Comparison of ENCODE assay signal across 7 cellular contexts in the genomic region with DNA sequence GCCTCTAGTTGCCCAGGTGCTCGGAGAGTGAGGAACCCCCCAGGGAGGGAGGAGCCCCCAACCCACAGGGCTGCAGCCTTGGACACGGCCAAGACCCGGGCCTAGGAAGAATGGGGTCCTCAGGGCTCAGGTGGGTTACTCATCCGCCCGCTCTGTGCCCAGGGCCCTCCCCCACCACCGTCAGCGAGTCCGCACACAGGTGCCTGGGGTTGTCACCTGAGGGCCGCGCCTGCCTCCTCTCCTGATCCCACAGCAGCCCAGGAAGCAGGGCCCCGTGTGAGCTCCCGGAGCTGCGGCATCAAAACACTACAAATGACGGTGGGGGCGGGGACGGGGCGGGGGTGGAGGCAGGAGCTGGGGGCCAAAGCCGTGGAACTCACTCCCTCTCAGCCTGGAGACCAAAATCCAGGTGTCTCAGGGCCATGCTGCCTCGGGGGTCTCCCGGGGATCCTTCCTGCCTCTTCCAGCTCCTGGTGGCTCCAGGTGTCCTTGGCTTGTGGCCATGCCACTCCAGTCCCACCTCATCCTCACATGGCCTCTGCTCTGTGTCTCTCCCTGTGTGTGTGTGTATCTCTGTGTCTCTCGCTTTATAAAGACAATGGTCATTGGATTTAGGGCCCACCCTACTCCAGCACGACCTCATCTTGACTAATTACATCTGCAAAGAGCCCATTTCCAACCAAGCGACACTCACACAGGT.
A peak's percentile ranks its signal among the peaks of the same experiment; 100 is the strongest.
DNase-seq lines count a peak whose midpoint lies in the region; ATAC-seq, FAIRE-seq and TF ChIP-seq lines count a peak whose summit lies in the region.
"Not testable (repeated sequence)": the region's sequence is repeated elsewhere in the genome, so short reads cannot be mapped to it uniquely, and the experiment has no call there.

No MANE protein-coding gene starts in this region.

- H3K79me2 ChIP-seq in H9 (ENCODE audit: insufficient read depth, low read length); HepG2 (ENCODE audit: insufficient read depth, low read length); neural progenitor cell (ENCODE audit: low read depth): not testable (repeated sequence)

- not testable (repeated sequence) for TF ChIP-seq POLR2A in HepG2 (IDR thresholded peaks at IDR 0.05; ENCODE audit: insufficient read depth in 1 of 2, low read depth in 2 of 2, low read length in 2 of 2)

- H2BK120ac ChIP-seq in H9 (ENCODE audit: low read depth, low read length, poor library complexity, severe bottlenecking): not testable (repeated sequence)

- H3K4me3 Mint-ChIP-seq in H9; activated CD4-positive, alpha-beta T cell treated with anti-CD3 and anti-CD28 coated beads for 36 hours; endothelial cell (ENCODE audit: unreplicated experiment); neural progenitor cell: not testable (repeated sequence)

- intact Hi-C loops in activated CD4-positive, alpha-beta T cell treated with anti-CD3 and anti-CD28 coated beads for 36 hours (cut with DNase I, micrococcal nuclease); HepG2 (cut with micrococcal nuclease; ENCODE audit: unreplicated experiment); upper lobe of right lung (cut with DNase I): not testable (repeated sequence)

- not testable (repeated sequence) for H3K18ac ChIP-seq in H9 (ENCODE audit: insufficient read length, low read depth, low read length)

- not testable (repeated sequence) for H3F3A ChIP-seq in neural progenitor cell (ENCODE audit: low read depth)

- H3K23me2 ChIP-seq in H9 (ENCODE audit: insufficient read length, low read depth, low read length, poor library complexity, severe bottlenecking): not testable (repeated sequence)

- H3K79me1 ChIP-seq in H9 (ENCODE audit: insufficient read depth, low read depth, low read length, poor library complexity, severe bottlenecking): not testable (repeated sequence)

- H3K27me3 ChIP-seq in H9 (ENCODE audit: insufficient read depth, low read length); neural progenitor cell; upper lobe of right lung: not testable (repeated sequence)
- H3K27me3 ChIP-seq in HepG2 (ENCODE audit: control insufficient read depth in 1 of 2, insufficient read depth in 2 of 2, low read length in 2 of 2): peaks cover 1 to 19% of the 10 kb centered on the region in 2 experiments; a peak in 3 of 5 replicates

- not testable (repeated sequence) for H3K14ac ChIP-seq in H9 (ENCODE audit: insufficient read depth, low read length)

- not testable (repeated sequence) for TF ChIP-seq RAD21 in HepG2 (CRISPR knock-in tag; IDR thresholded peaks at IDR 0.05)

- H4K20me1 ChIP-seq in H9 (ENCODE audit: control insufficient read depth, insufficient read depth, insufficient read length); HepG2 (ENCODE audit: insufficient read depth, low read length); neural progenitor cell (ENCODE audit: low read depth): not testable (repeated sequence)

- BruUV-seq in HepG2 (replicated peaks; lab: Mats Ljungman, UMichigan): not testable (repeated sequence)

- H3K23ac ChIP-seq in H9 (ENCODE audit: insufficient read length, low read depth, low read length): not testable (repeated sequence)

- H4K5ac ChIP-seq in H9 (ENCODE audit: insufficient read length, low read depth, low read length): not testable (repeated sequence)

- DNase-seq in H9: peak; percentile 15
- not testable (repeated sequence) for DNase-seq in activated CD4-positive, alpha-beta T cell treated with anti-CD3 and anti-CD28 coated beads for 36 hours; endothelial cell (ENCODE audit: low spot score); HepG2 (ENCODE audit: low spot score); neural progenitor cell (ENCODE audit: low spot score)
- DNase-seq in activated effector memory CD4-positive, alpha-beta T cell treated with anti-CD3 and anti-CD28 coated beads, Interleukin-2, amount 50 U/mL, for 16 hours: peak; percentile 55
- peak; percentile 25 for DNase-seq in upper lobe of right lung

- peak overlapping the region in 1 of 3 experiments; percentile 70; a peak in 1 of 7 replicates for H3K27ac Mint-ChIP-seq in H9
- peak overlapping the region; percentile 63 for H3K27ac Mint-ChIP-seq in activated CD4-positive, alpha-beta T cell treated with anti-CD3 and anti-CD28 coated beads for 36 hours
- peak overlapping the region; percentile 61 for H3K27ac Mint-ChIP-seq in endothelial cell (ENCODE audit: unreplicated experiment)
- peak overlapping the region; percentile 38 for H3K27ac Mint-ChIP-seq in neural progenitor cell

- not testable (repeated sequence) for H2BK5ac ChIP-seq in H9 (ENCODE audit: insufficient read length, low read length)

- H3K36me3 Mint-ChIP-seq in H9 (ENCODE audit: insufficient read depth in 1 of 3, low read depth in 3 of 3); activated CD4-positive, alpha-beta T cell treated with anti-CD3 and anti-CD28 coated beads for 36 hours (ENCODE audit: low read depth); endothelial cell (ENCODE audit: low read depth, unreplicated experiment); neural progenitor cell: not testable (repeated sequence)

- H4K91ac ChIP-seq in H9 (ENCODE audit: insufficient read length, low read depth, low read length): not testable (repeated sequence)

- not testable (repeated sequence) for H3K9me3 ChIP-seq in H9 (ENCODE audit: control insufficient read depth, low read depth, low read length); HepG2 (ENCODE audit: low read length); neural progenitor cell (ENCODE audit: low read depth); upper lobe of right lung

- TF ChIP-seq EP300 in HepG2 (IDR thresholded peaks at IDR 0.05; ENCODE audit: low read depth in 2 of 2, low read length in 2 of 2); HepG2 (CRISPR knock-in tag; IDR thresholded peaks at IDR 0.05; ENCODE audit: borderline replicate concordance): not testable (repeated sequence)

- H3K4me1 Mint-ChIP-seq in H9 (peaks cover 0 to 10% of the 10 kb centered on the region in 2 experiments; a peak in 2 of 4 replicates), neural progenitor cell (peaks cover 24% of the 10 kb centered on the region)
- not testable (repeated sequence) for H3K4me1 Mint-ChIP-seq in activated CD4-positive, alpha-beta T cell treated with anti-CD3 and anti-CD28 coated beads for 36 hours; endothelial cell (ENCODE audit: unreplicated experiment)

- FAIRE-seq in HepG2 (lab: Jason Lieb, UNC): not testable (repeated sequence)

- H3K4me2 ChIP-seq in H9 (ENCODE audit: insufficient read depth, insufficient read length, low read length); HepG2 (ENCODE audit: low read depth, low read length); neural progenitor cell: not testable (repeated sequence)

- H3K56ac ChIP-seq in H9 (ENCODE audit: insufficient read length, low read depth, low read length): not testable (repeated sequence)

- H4K8ac ChIP-seq in H9 (replicated peaks; ENCODE audit: insufficient read length, low read depth, low read length): not testable (repeated sequence)

- not testable (repeated sequence) for ATAC-seq in activated CD4-positive, alpha-beta T cell treated with anti-CD3 and anti-CD28 coated beads for 36 hours; HepG2; upper lobe of right lung

- WGBS in H9 (ENCODE audit: extremely low coverage, insufficient read length, low lambda C conversion rate): no CpG with 5 or more reads among the region's 23 CpGs
- 69% methylated on average over 20 of the region's 23 CpGs for WGBS in HepG2 (ENCODE audit: low lambda C conversion rate)

- not testable (repeated sequence) for H2BK15ac ChIP-seq in H9 (ENCODE audit: low read depth, low read length)

- in situ Hi-C loops in HepG2 (cut with HindIII; ENCODE audit: extremely low pct_ligation_motif_present, low pct_unique_long_range_greater_than_20kb): not testable (repeated sequence)

- POLR2A ChIA-PET in activated CD4-positive, alpha-beta T cell treated with anti-CD3 and anti-CD28 coated beads for 36 hours (lab: Charles Lee); HepG2 (lab: Yijun Ruan, JAX): not testable (repeated sequence)

- TF ChIP-seq CTCF in H9 (conservative IDR thresholded peaks at IDR 0.05); endothelial cell (IDR thresholded peaks at IDR 0.05; ENCODE audit: unreplicated experiment); HepG2 (CRISPR knock-in tag; IDR thresholded peaks at IDR 0.05); neural progenitor cell (IDR thresholded peaks at IDR 0.05); upper lobe of right lung (IDR thresholded peaks at IDR 0.05): not testable (repeated sequence)

- CTCF ChIA-PET in activated CD4-positive, alpha-beta T cell treated with anti-CD3 and anti-CD28 coated beads for 36 hours (lab: Charles Lee); HepG2 (lab: Yijun Ruan, JAX; ENCODE audit: low intra/inter-chr PET ratio, low total read pairs): not testable (repeated sequence)

- H3T11ph ChIP-seq in H9 (ENCODE audit: low read length): not testable (repeated sequence)

- H3K9ac ChIP-seq in H9 (ENCODE audit: extremely low read depth, insufficient read length, low read length); HepG2 (ENCODE audit: insufficient read depth, low read depth, low read length); neural progenitor cell: not testable (repeated sequence)

- not testable (repeated sequence) for H3K4me1 ChIP-seq in H9 (ENCODE audit: insufficient read depth, low read length); neural progenitor cell; upper lobe of right lung
- H3K4me1 ChIP-seq in HepG2 (ENCODE audit: insufficient read depth, low read length): peaks cover 39% of the 10 kb centered on the region

- H3K9me3 Mint-ChIP-seq in H9; activated CD4-positive, alpha-beta T cell treated with anti-CD3 and anti-CD28 coated beads for 36 hours (ENCODE audit: low read depth); endothelial cell (ENCODE audit: unreplicated experiment); neural progenitor cell: not testable (repeated sequence)

- H3K4me3 ChIP-seq in HepG2 (replicated peaks in 1 of 3; ENCODE audit: insufficient read depth in 1 of 3, low read depth in 2 of 3, low read length in 3 of 3); neural progenitor cell; upper lobe of right lung: not testable (repeated sequence)

- not testable (repeated sequence) for H2AK5ac ChIP-seq in H9 (ENCODE audit: insufficient read length, low read length)

- not testable (repeated sequence) for H3K27ac ChIP-seq in H9 (ENCODE audit: insufficient read length, low read depth, low read length); HepG2 (ENCODE audit: extremely low read length, insufficient read depth, low read length); neural progenitor cell; upper lobe of right lung

- not testable (repeated sequence) for H3K27me3 Mint-ChIP-seq in H9 (ENCODE audit: low read depth); activated CD4-positive, alpha-beta T cell treated with anti-CD3 and anti-CD28 coated beads for 36 hours; endothelial cell (ENCODE audit: unreplicated experiment); neural progenitor cell (ENCODE audit: insufficient read depth, low read depth)

- not testable (repeated sequence) for H2BK20ac ChIP-seq in H9 (ENCODE audit: low read depth, low read length, poor library complexity, severe bottlenecking)

- H3K4ac ChIP-seq in H9 (ENCODE audit: low read depth, low read length): not testable (repeated sequence)

- not testable (repeated sequence) for H2BK12ac ChIP-seq in H9 (ENCODE audit: insufficient read length, low read depth, low read length)

- H2AFZ ChIP-seq in H9 (ENCODE audit: low read length); HepG2 (ENCODE audit: low read length); neural progenitor cell (replicated peaks): not testable (repeated sequence)

- H3K36me3 ChIP-seq in HepG2 (replicated peaks in 1 of 2; ENCODE audit: control insufficient read depth in 1 of 2, insufficient read depth in 2 of 2, low read length in 2 of 2); neural progenitor cell; upper lobe of right lung: not testable (repeated sequence)
